ENCODE assay signal across 17 cellular contexts in genomic region chr3:133588784-133589465, GRCh38. TPM values are rescaled to one million over a fixed set of nuclear protein-coding genes. Genes with fewer than 3 reads are reported as not detected.
DNase-seq lines count a peak whose midpoint lies in the region; ATAC-seq, FAIRE-seq and TF ChIP-seq lines count a peak whose summit lies in the region.
"Had no signal": no experiment of that assay in that cellular context is flagged by ENCODE, and none has a peak within 500 bp of the region (broad histone marks: within the 10 kb centered on the region; RNA-seq: fewer than 3 reads in every experiment).

No MANE protein-coding gene starts in this region.

- H3K9me3 ChIP-seq in A673 (ENCODE audit: low read depth, low read length, poor library complexity, severe bottlenecking) (no peaks in the 10 kb centered on the region), lower lobe of right lung (no peaks in the 10 kb centered on the region)
- H3K9me3 ChIP-seq: right atrium auricular region had no signal

- FAIRE-seq in GM18507 (lab: Jason Lieb, UNC): peak; percentile 48
- no peak for FAIRE-seq in D721Med (lab: Jason Lieb, UNC)
- FAIRE-seq: RCC 7860 had no signal

- TF ChIP-seq CTCF in A673 (conservative IDR thresholded peaks at IDR 0.05; ENCODE audit: low read depth, low read length) (no peak), VCaP (conservative IDR thresholded peaks at IDR 0.05) (no peak), lower lobe of right lung (IDR thresholded peaks at IDR 0.05) (no peak), D721Med (IDR thresholded peaks at IDR 0.05; ENCODE audit: insufficient read depth, missing control alignments) (no peak)

- DNase-seq in A673 (ENCODE audit: low spot score) (no peak), GM18507 (ENCODE audit: extremely low spot score, insufficient read length, low read depth) (no peak), lower lobe of right lung (no peak), D721Med (ENCODE audit: insufficient read length, low spot score) (no peak), NCI-H1694 (lab: John Stamatoyannopoulos, UW) (no peak)
- DNase-seq: activated CD4-positive, alpha-beta T cell treated with anti-CD3 and anti-CD28 coated beads, Interleukin-2, amount 50 U/mL, for 48 hours; COR-L47; H7; MV-4-11; NCI-H2081; NCI-H526 treated with DMSO at 0.1 percent for 48 hours had no signal

- CTCF ChIA-PET in A673 (lab: Charles Lee): no interaction called here

- BruUV-seq in A673 (replicated peaks; lab: Mats Ljungman, UMichigan): TSS peak; percentile 34

- H3K36me3 ChIP-seq in A673 (ENCODE audit: insufficient read depth, low read length, poor library complexity, severe bottlenecking) (peaks cover 56% of the 10 kb centered on the region), lower lobe of right lung (peaks cover 66% of the 10 kb centered on the region)

- no peaks in the 10 kb centered on the region for H3K4me1 ChIP-seq in A673 (ENCODE audit: insufficient read depth, low read length, poor library complexity, severe bottlenecking)
- H3K4me1 ChIP-seq in lower lobe of right lung: peaks cover 17% of the 10 kb centered on the region

- no peak for TF ChIP-seq POLR2A in GM18505 (IDR thresholded peaks at IDR 0.05; ENCODE audit: borderline replicate concordance, extremely low read depth, insufficient read depth, insufficient read length)

- H3K4me3 ChIP-seq in A673 (ENCODE audit: low read depth, low read length, poor library complexity, severe bottlenecking): no peak overlapping the region
- H3K4me3 ChIP-seq in lower lobe of right lung: no peak overlapping the region
- H3K4me3 ChIP-seq: lung, right atrium auricular region had no signal

- POLR2A ChIA-PET in A673 (lab: Charles Lee; ENCODE audit: low non-redundant PET): no interaction called here

- intact Hi-C loops in A673 (cut with micrococcal nuclease; ENCODE audit: unreplicated experiment) (no loop called here), lower lobe of right lung (cut with DNase I) (no loop called here)

- H3K27me3 ChIP-seq in A673 (replicated peaks; ENCODE audit: insufficient read depth, low read depth, low read length, poor library complexity) (no peaks in the 10 kb centered on the region), lower lobe of right lung (ENCODE audit: low read depth) (no peaks in the 10 kb centered on the region)
- H3K27me3 ChIP-seq: right atrium auricular region had no signal

- H3K27ac ChIP-seq in A673 (ENCODE audit: low read depth, low read length, poor library complexity, severe bottlenecking): no peak overlapping the region
- peak overlapping the region; percentile 82 for H3K27ac ChIP-seq in VCaP
- no peak overlapping the region for H3K27ac ChIP-seq in lower lobe of right lung
- H3K27ac ChIP-seq: right atrium auricular region had no signal

- peak; percentile 21 to 23 for ATAC-seq in lower lobe of right lung
- no peak for ATAC-seq in GM18868 (IDR thresholded peaks at IDR 0.05; ENCODE audit: unreplicated experiment)
- ATAC-seq in GM18505 (IDR thresholded peaks at IDR 0.05; ENCODE audit: unreplicated experiment): no peak

RNA-seq across cellular contexts. Expression of gene CDV3, which starts 15.4 kb away (rescaled TPM):
- 146 and 161 TPM in 2 replicates for total RNA-seq in A673 (2021)
- total RNA-seq in lower lobe of right lung: 166 TPM

Comparison
In these comparisons a context has a peak if more than half of its experiments do, and no peak if none do; other contexts are left out.
1. ATAC-seq: peak in lower lobe of right lung (2 of 2); none in GM18868 (single experiment) and GM18505 (single experiment).